ENCODE assay signal across 17 cellular contexts in genomic region chr2:237320801-237321563, GRCh38.
DNase-seq lines count a peak whose midpoint lies in the region; ATAC-seq and TF ChIP-seq lines count a peak whose summit lies in the region.
"Had no signal": no experiment of that assay in that cellular context is flagged by ENCODE, and none has a peak within 500 bp of the region (broad histone marks: within the 10 kb centered on the region; RNA-seq: fewer than 3 reads in every experiment).

No MANE protein-coding gene starts in this region.

- H3K4me1 ChIP-seq in psoas muscle (peaks cover 22% of the 10 kb centered on the region), vagina (peaks cover 37% of the 10 kb centered on the region)

- H3K4me3 Mint-ChIP-seq in activated naive CD4-positive, alpha-beta T cell treated with anti-CD3 and anti-CD28 coated beads, Interleukin-2, amount 10 ng/mL, durations not matched to agents 7 days and 5 days: no peak overlapping the region
- no peak overlapping the region for H3K4me3 Mint-ChIP-seq in activated naive CD4-positive, alpha-beta T cell treated with anti-CD3 and anti-CD28 coated beads for 36 hours
- H3K4me3 Mint-ChIP-seq: activated naive CD8-positive, alpha-beta T cell treated with anti-CD3 and anti-CD28 coated beads, Interleukin-2, amount 10 ng/mL, durations not matched to agents 7 days and 5 days; CD8-positive, alpha-beta memory T cell; central memory CD8-positive, alpha-beta T cell had no signal

- H3K27me3 Mint-ChIP-seq in activated naive CD4-positive, alpha-beta T cell treated with anti-CD3 and anti-CD28 coated beads, Interleukin-2, amount 10 ng/mL, durations not matched to agents 7 days and 5 days: peaks cover 11% of the 10 kb centered on the region
- H3K27me3 Mint-ChIP-seq in activated naive CD4-positive, alpha-beta T cell treated with anti-CD3 and anti-CD28 coated beads for 36 hours (ENCODE audit: low read depth): no peaks in the 10 kb centered on the region

- ATAC-seq in psoas muscle: peak in 3 of 4 donors; percentile 48 to 62 (median 62)
- ATAC-seq: Panc1 had no signal

- WGBS in psoas muscle, 3 donors: 43 to 58% (median 51%) methylated on average over 11 of the region's 11 CpGs

- H3K4me3 ChIP-seq in psoas muscle: no peak overlapping the region
- no peak overlapping the region for H3K4me3 ChIP-seq in vagina

- H3K36me3 ChIP-seq in psoas muscle (ENCODE audit: insufficient read depth in 1 of 2, low read depth in 1 of 2) (no peaks in the 10 kb centered on the region), vagina (no peaks in the 10 kb centered on the region)

- H3K27ac ChIP-seq in layer of hippocampus (ENCODE audit: low read depth, low read length): peak overlapping the region; percentile 19
- H3K27ac ChIP-seq in psoas muscle: peak overlapping the region; percentile 30
- H3K27ac ChIP-seq in vagina: peak overlapping the region; percentile 96
- H3K27ac ChIP-seq: epithelial cell of prostate had no signal

- no peaks in the 10 kb centered on the region for H3K4me1 Mint-ChIP-seq in activated naive CD4-positive, alpha-beta T cell treated with anti-CD3 and anti-CD28 coated beads, Interleukin-2, amount 10 ng/mL, durations not matched to agents 7 days and 5 days
- H3K4me1 Mint-ChIP-seq in activated naive CD4-positive, alpha-beta T cell treated with anti-CD3 and anti-CD28 coated beads for 36 hours (ENCODE audit: low read depth): no peaks in the 10 kb centered on the region
- H3K4me1 Mint-ChIP-seq: CD8-positive, alpha-beta memory T cell; central memory CD8-positive, alpha-beta T cell had no signal

- no peak for TF ChIP-seq POLR2A in vagina (IDR thresholded peaks at IDR 0.05)

- intact Hi-C loops in activated naive CD4-positive, alpha-beta T cell treated with anti-CD3 and anti-CD28 coated beads for 36 hours (cut with micrococcal nuclease): no loop called here
- intact Hi-C loops in psoas muscle (cut with DNase I) (no loop called here), vagina (cut with DNase I) (no loop called here)

- TF ChIP-seq CTCF in psoas muscle (IDR thresholded peaks at IDR 0.05): no peak
- TF ChIP-seq CTCF in vagina (IDR thresholded peaks at IDR 0.05): no peak

- H3K9me3 ChIP-seq in psoas muscle (no peaks in the 10 kb centered on the region), vagina (no peaks in the 10 kb centered on the region)

- H3K36me3 Mint-ChIP-seq in activated naive CD4-positive, alpha-beta T cell treated with anti-CD3 and anti-CD28 coated beads, Interleukin-2, amount 10 ng/mL, durations not matched to agents 7 days and 5 days: no peaks in the 10 kb centered on the region
- no peaks in the 10 kb centered on the region for H3K36me3 Mint-ChIP-seq in activated naive CD4-positive, alpha-beta T cell treated with anti-CD3 and anti-CD28 coated beads for 36 hours (ENCODE audit: low read depth)
- H3K36me3 Mint-ChIP-seq: activated naive CD8-positive, alpha-beta T cell treated with anti-CD3 and anti-CD28 coated beads, Interleukin-2, amount 10 ng/mL, durations not matched to agents 7 days and 5 days had no signal

- CTCF ChIA-PET in activated naive CD4-positive, alpha-beta T cell treated with anti-CD3 and anti-CD28 coated beads, Interleukin-2, amount 10 ng/mL, durations not matched to agents 7 days and 5 days (lab: Charles Lee): no interaction called here
- CTCF ChIA-PET in activated naive CD4-positive, alpha-beta T cell treated with anti-CD3 and anti-CD28 coated beads for 36 hours (lab: Charles Lee): interaction anchor here (1.6 kb wide), 1 partner anchor 9 kb away, joined by 5 read pairs; no protein-coding TSS in a partner anchor

- no peak for DNase-seq in activated naive CD4-positive, alpha-beta T cell treated with anti-CD3 and anti-CD28 coated beads, Interleukin-2, amount 10 ng/mL, durations not matched to agents 7 days and 5 days
- no peak for DNase-seq in activated naive CD4-positive, alpha-beta T cell treated with anti-CD3 and anti-CD28 coated beads for 36 hours
- DNase-seq in psoas muscle (peak; percentile 80 to 91), vagina (ENCODE audit: extremely low spot score in 2 of 2) (no peak), NCI-H2171 (lab: John Stamatoyannopoulos, UW) (no peak), AG08396 (ENCODE audit: low spot score) (no peak)
- DNase-seq in effector CD4-positive, alpha-beta T cell: no peak
- DNase-seq: activated CD4-positive, CD25-positive, alpha-beta regulatory T cell; activated naive CD8-positive, alpha-beta T cell treated with anti-CD3 and anti-CD28 coated beads, Interleukin-2, amount 10 ng/mL, durations not matched to agents 7 days and 5 days; CD8-positive, alpha-beta memory T cell; NCI-H1436 treated with DMSO at 0.1 percent for 48 hours; NCI-H510A; stimulated activated CD4-positive, alpha-beta T cell treated with anti-CD3 and anti-CD28 coated beads, Interleukin-15, amount 100 ng/mL, for 24 hours had no signal

- no peaks in the 10 kb centered on the region for H3K9me3 Mint-ChIP-seq in activated naive CD4-positive, alpha-beta T cell treated with anti-CD3 and anti-CD28 coated beads, Interleukin-2, amount 10 ng/mL, durations not matched to agents 7 days and 5 days
- no peaks in the 10 kb centered on the region for H3K9me3 Mint-ChIP-seq in activated naive CD4-positive, alpha-beta T cell treated with anti-CD3 and anti-CD28 coated beads for 36 hours
- H3K9me3 Mint-ChIP-seq: activated naive CD8-positive, alpha-beta T cell treated with anti-CD3 and anti-CD28 coated beads, Interleukin-2, amount 10 ng/mL, durations not matched to agents 7 days and 5 days; central memory CD8-positive, alpha-beta T cell had no signal

- H3K27ac Mint-ChIP-seq in activated naive CD4-positive, alpha-beta T cell treated with anti-CD3 and anti-CD28 coated beads, Interleukin-2, amount 10 ng/mL, durations not matched to agents 7 days and 5 days: peak overlapping the region; percentile 3
- no peak overlapping the region for H3K27ac Mint-ChIP-seq in activated naive CD4-positive, alpha-beta T cell treated with anti-CD3 and anti-CD28 coated beads for 36 hours
- H3K27ac Mint-ChIP-seq: activated naive CD8-positive, alpha-beta T cell treated with anti-CD3 and anti-CD28 coated beads, Interleukin-2, amount 10 ng/mL, durations not matched to agents 7 days and 5 days had no signal

- no peaks in the 10 kb centered on the region for H3K27me3 ChIP-seq in layer of hippocampus (ENCODE audit: control insufficient read depth, insufficient read depth, low read length)
- H3K27me3 ChIP-seq in psoas muscle (ENCODE audit: insufficient read depth in 3 of 3, low read length in 2 of 3): no peaks in the 10 kb centered on the region
- H3K27me3 ChIP-seq in vagina: no peaks in the 10 kb centered on the region

Comparison
In these comparisons a context has a peak if more than half of its experiments do, and no peak if none do; other contexts are left out.
1. DNase-seq: peak in psoas muscle (2 of 2); none in activated naive CD4-positive, alpha-beta T cell treated with anti-CD3 and anti-CD28 coated beads, Interleukin-2, amount 10 ng/mL, durations not matched to agents 7 days and 5 days (single experiment), activated naive CD4-positive, alpha-beta T cell treated with anti-CD3 and anti-CD28 coated beads for 36 hours (single experiment), vagina (0 of 2), effector CD4-positive, alpha-beta T cell (single experiment), NCI-H2171 (single experiment) and AG08396 (single experiment).
2. H3K27ac ChIP-seq: peak in every context shown above with its lines; median percentile 96 in vagina; 30 in psoas muscle; 19 in layer of hippocampus.